Comparison of ENCODE assay signal across 19 cellular contexts in genomic region chr18:73979742-73980141, GRCh38.
DNase-seq lines count a peak whose midpoint lies in the region; ATAC-seq, FAIRE-seq and TF ChIP-seq lines count a peak whose summit lies in the region.
"Had no signal": no experiment of that assay in that cellular context is flagged by ENCODE, and none has a peak within 500 bp of the region (broad histone marks: within the 10 kb centered on the region; RNA-seq: fewer than 3 reads in every experiment).

No MANE protein-coding gene starts in this region.

- POLR2A ChIA-PET in AG04449 (lab: Yijun Ruan, JAX) (no interaction called here), IMR-90 (lab: Charles Lee; ENCODE audit: unreplicated experiment) (no interaction called here)
- POLR2A ChIA-PET in activated CD4-positive, alpha-beta memory T cell treated with anti-CD3 and anti-CD28 coated beads for 36 hours (lab: Charles Lee) = no interaction called here

- no peak overlapping the region for H2AK9ac ChIP-seq in IMR-90 (replicated peaks; ENCODE audit: low read depth, low read length, poor library complexity)

- H4K20me1 ChIP-seq in IMR-90 (ENCODE audit: insufficient read depth, low read length) (no peaks in the 10 kb centered on the region), astrocyte (ENCODE audit: insufficient read depth, low read length) (no peaks in the 10 kb centered on the region)

- no peak overlapping the region for H2AFZ ChIP-seq in IMR-90 (replicated peaks; ENCODE audit: low read length, poor library complexity)
- H2AFZ ChIP-seq in astrocyte (ENCODE audit: low read depth, low read length) = no peak overlapping the region

- peak; percentile 34 for DNase-seq in AG04449 (ENCODE audit: low read depth, low spot score)
- DNase-seq in IMR-90 = peak; percentile 84
- peak; percentile 71 for DNase-seq in astrocyte (ENCODE audit: low read depth)
- DNase-seq in fibroblast of the aortic adventitia (ENCODE audit: low read depth) = peak; percentile 24
- no peak for DNase-seq in DMS 273 treated with DMSO at 0.1 percent for 48 hours (lab: John Stamatoyannopoulos, UW)
- no peak for DNase-seq in activated CD4-positive, alpha-beta memory T cell treated with anti-CD3 and anti-CD28 coated beads for 36 hours
- no peak for DNase-seq in middle frontal gyrus (ENCODE audit: extremely low spot score, low spot score)
- no peak for DNase-seq in activated CD4-positive, alpha-beta T cell treated with anti-CD3 and anti-CD28 coated beads for 4 hours
- DNase-seq: activated CD4-positive, alpha-beta T cell treated with anti-CD3 and anti-CD28 coated beads for 1 hour; activated CD8-positive, alpha-beta memory T cell treated with anti-CD3 and anti-CD28 coated beads, Interleukin-2, amount 50 U/mL, for 48 hours; activated naive CD4-positive, alpha-beta T cell treated with anti-CD3 and anti-CD28 coated beads, Interleukin-2, amount 10 ng/mL, durations not matched to agents 7 days and 5 days; NCI-H2107; stimulated activated naive B cell treated with anti-CD40 and anti-IgM and Interleukin-4, amounts not matched to agents 10 μg/mL and 1 μg/mL and 100 μg/mL, for 72 hours had no signal

- no peak overlapping the region for H2BK15ac ChIP-seq in IMR-90 (ENCODE audit: low read depth, low read length)

- no peak overlapping the region for H3K4me3 Mint-ChIP-seq in astrocyte (ENCODE audit: unreplicated experiment)
- H3K4me3 Mint-ChIP-seq in activated CD4-positive, alpha-beta memory T cell treated with anti-CD3 and anti-CD28 coated beads for 36 hours = no peak overlapping the region
- H3K4me3 Mint-ChIP-seq: activated naive CD4-positive, alpha-beta T cell treated with anti-CD3 and anti-CD28 coated beads, Interleukin-2, amount 10 ng/mL, durations not matched to agents 7 days and 5 days; endodermal cell; stimulated activated naive B cell treated with anti-CD40 and anti-IgM and Interleukin-4, amounts not matched to agents 10 μg/mL and 1 μg/mL and 100 μg/mL, for 72 hours had no signal

- H3K27ac Mint-ChIP-seq in astrocyte (ENCODE audit: unreplicated experiment) = no peak overlapping the region
- H3K27ac Mint-ChIP-seq in activated CD4-positive, alpha-beta memory T cell treated with anti-CD3 and anti-CD28 coated beads for 36 hours = no peak overlapping the region
- H3K27ac Mint-ChIP-seq: endodermal cell; stimulated activated naive B cell treated with anti-CD40 and anti-IgM and Interleukin-4, amounts not matched to agents 10 μg/mL and 1 μg/mL and 100 μg/mL, for 72 hours had no signal

- no peak overlapping the region for H2BK120ac ChIP-seq in IMR-90 (ENCODE audit: low read depth, low read length)

- BruUV-seq in IMR-90 (replicated peaks; lab: Mats Ljungman, UMichigan) = no TSS peak

- dilution Hi-C loops in IMR-90 (cut with HindIII; ENCODE audit: low sequenced_read_pairs, unreplicated experiment) = no loop called here

- H3K9me3 ChIP-seq in IMR-90 (ENCODE audit: control insufficient read depth, insufficient read depth, low read length) (no peaks in the 10 kb centered on the region), astrocyte (ENCODE audit: insufficient read depth, low read depth, low read length) (no peaks in the 10 kb centered on the region)
- H3K9me3 ChIP-seq: A549, Caco-2, mucosa of descending colon had no signal

- H3K36me3 ChIP-seq in IMR-90 (ENCODE audit: control insufficient read depth, insufficient read depth, low read length) (no peaks in the 10 kb centered on the region), astrocyte (ENCODE audit: insufficient read depth, low read length) (no peaks in the 10 kb centered on the region)

- TF ChIP-seq CTCF in AG04449 (IDR thresholded peaks at IDR 0.05; ENCODE audit: insufficient read depth, low read length, missing control alignments) (no peak), IMR-90 (conservative IDR thresholded peaks at IDR 0.05; ENCODE audit: low read depth, low read length) (no peak), astrocyte (IDR thresholded peaks at IDR 0.05; ENCODE audit: insufficient read depth, low read depth, low read length) (no peak), fibroblast of the aortic adventitia (IDR thresholded peaks at IDR 0.05; ENCODE audit: insufficient read depth, low read length) (no peak)

- H3K14ac ChIP-seq in IMR-90 (replicated peaks; ENCODE audit: low read depth, low read length) = no peak overlapping the region

- H4K91ac ChIP-seq in IMR-90 (ENCODE audit: insufficient read depth, low read depth, low read length) = no peak overlapping the region

- in situ Hi-C loops in IMR-90 (cut with MboI; ENCODE audit: low sequenced_read_pairs) = no loop called here

- no peaks in the 10 kb centered on the region for H3K79me2 ChIP-seq in astrocyte (ENCODE audit: insufficient read depth, low read length)

- H3K9me3 Mint-ChIP-seq in astrocyte (ENCODE audit: unreplicated experiment) = peaks cover 2% of the 10 kb centered on the region
- no peaks in the 10 kb centered on the region for H3K9me3 Mint-ChIP-seq in activated CD4-positive, alpha-beta memory T cell treated with anti-CD3 and anti-CD28 coated beads for 36 hours
- H3K9me3 Mint-ChIP-seq: activated naive CD4-positive, alpha-beta T cell treated with anti-CD3 and anti-CD28 coated beads, Interleukin-2, amount 10 ng/mL, durations not matched to agents 7 days and 5 days; endodermal cell; stimulated activated naive B cell treated with anti-CD40 and anti-IgM and Interleukin-4, amounts not matched to agents 10 μg/mL and 1 μg/mL and 100 μg/mL, for 72 hours had no signal

- intact Hi-C loops in IMR-90 (cut with micrococcal nuclease) = loop anchor here (1.0 to 10.0 kb wide), 2 partner anchors 275 to 1217 kb away; no protein-coding TSS in a partner anchor
- intact Hi-C loops in activated CD4-positive, alpha-beta memory T cell treated with anti-CD3 and anti-CD28 coated beads for 36 hours (cut with micrococcal nuclease) = no loop called here

- H3K4me3 ChIP-seq in AG04449 (ENCODE audit: low read depth, low read length) = no peak overlapping the region
- H3K4me3 ChIP-seq in IMR-90 (ENCODE audit: insufficient read depth, low read depth, low read length) = no peak overlapping the region
- H3K4me3 ChIP-seq in astrocyte (ENCODE audit: insufficient read depth, low read depth, low read length) = no peak overlapping the region
- H3K4me3 ChIP-seq in fibroblast of the aortic adventitia (ENCODE audit: low read depth, low read length) = no peak overlapping the region
- H3K4me3 ChIP-seq: A549, mucosa of descending colon, skin epidermis had no signal

- FAIRE-seq in astrocyte (lab: Jason Lieb, UNC) = no peak
- FAIRE-seq: A549, keratinocyte had no signal

- H3K4me1 Mint-ChIP-seq in astrocyte (ENCODE audit: low read depth, unreplicated experiment) = peaks cover 23% of the 10 kb centered on the region
- H3K4me1 Mint-ChIP-seq in activated CD4-positive, alpha-beta memory T cell treated with anti-CD3 and anti-CD28 coated beads for 36 hours (ENCODE audit: low read depth) = no peaks in the 10 kb centered on the region
- H3K4me1 Mint-ChIP-seq: endodermal cell had no signal

- no peaks in the 10 kb centered on the region for H3K79me1 ChIP-seq in IMR-90 (ENCODE audit: low read depth in 1 of 2, low read length in 2 of 2)

- H3K36me3 Mint-ChIP-seq in astrocyte (ENCODE audit: low read depth, unreplicated experiment) = no peaks in the 10 kb centered on the region
- no peaks in the 10 kb centered on the region for H3K36me3 Mint-ChIP-seq in activated CD4-positive, alpha-beta memory T cell treated with anti-CD3 and anti-CD28 coated beads for 36 hours
- H3K36me3 Mint-ChIP-seq: activated naive CD4-positive, alpha-beta T cell treated with anti-CD3 and anti-CD28 coated beads, Interleukin-2, amount 10 ng/mL, durations not matched to agents 7 days and 5 days; stimulated activated naive B cell treated with anti-CD40 and anti-IgM and Interleukin-4, amounts not matched to agents 10 μg/mL and 1 μg/mL and 100 μg/mL, for 72 hours had no signal

- WGBS in IMR-90 (ENCODE audit: extremely low coverage in 2 of 2, insufficient read length in 1 of 2), 2 experiments = 67% methylated on average over 1 of the region's 2 CpGs; no CpG with 5 or more reads in 1 of the 2 experiments

- CTCF ChIA-PET in AG04449 (lab: Yijun Ruan, JAX) = interaction anchor here (0.9 to 1.8 kb wide), 4 partner anchors 8 to 18 kb away, joined by 4 to 7 read pairs (median 4); no protein-coding TSS in a partner anchor
- CTCF ChIA-PET in IMR-90 (lab: Yijun Ruan, JAX) = interaction anchor here (0.7 to 1.1 kb wide), 3 partner anchors 10 to 62 kb away, joined by 3 to 5 read pairs (median 3); no protein-coding TSS in a partner anchor
- CTCF ChIA-PET in activated CD4-positive, alpha-beta memory T cell treated with anti-CD3 and anti-CD28 coated beads for 36 hours (lab: Charles Lee) = no interaction called here

- peak overlapping the region; percentile 29; the same call in 1 of the 2 replicates for H2AK5ac ChIP-seq in IMR-90 (ENCODE audit: low read depth, low read length)

- no peak for TF ChIP-seq RAD21 in IMR-90 (IDR thresholded peaks at IDR 0.05; ENCODE audit: low read length)

- H3K27me3 Mint-ChIP-seq in astrocyte (ENCODE audit: low read depth, unreplicated experiment) = peaks cover 2% of the 10 kb centered on the region
- H3K27me3 Mint-ChIP-seq in activated CD4-positive, alpha-beta memory T cell treated with anti-CD3 and anti-CD28 coated beads for 36 hours = no peaks in the 10 kb centered on the region

- H3K4me1 ChIP-seq in IMR-90 (ENCODE audit: control insufficient read depth, insufficient read depth, low read length) = peaks cover 2% of the 10 kb centered on the region; the same call in 1 of the 2 replicates
- peaks cover 16% of the 10 kb centered on the region for H3K4me1 ChIP-seq in astrocyte (ENCODE audit: insufficient read depth, low read length)
- H3K4me1 ChIP-seq: A549, Caco-2 had no signal

- no peaks in the 10 kb centered on the region for H3K27me3 ChIP-seq in IMR-90 (ENCODE audit: control insufficient read depth, insufficient read depth, low read length)
- H3K27me3 ChIP-seq in astrocyte (ENCODE audit: insufficient read depth, low read length) = no peaks in the 10 kb centered on the region

- H3K56ac ChIP-seq in IMR-90 (ENCODE audit: extremely low read depth, insufficient read depth, low read length) = no peak overlapping the region

- H2BK20ac ChIP-seq in IMR-90 (ENCODE audit: low read depth, low read length) = peak overlapping the region; percentile 81; the same call in 1 of the 2 replicates

- H3K4ac ChIP-seq in IMR-90 (ENCODE audit: low read depth, low read length) = peak overlapping the region; percentile 14; the same call in 1 of the 2 replicates

- H3K27ac ChIP-seq in IMR-90 (ENCODE audit: insufficient read depth, low read length) = no peak overlapping the region
- H3K27ac ChIP-seq in astrocyte (ENCODE audit: low read depth, low read length) = no peak overlapping the region
- H3K27ac ChIP-seq: A549, skin epidermis had no signal

- no peak overlapping the region for H3K4me2 ChIP-seq in IMR-90 (ENCODE audit: low read depth, low read length)
- H3K4me2 ChIP-seq in astrocyte (ENCODE audit: low read length) = peak overlapping the region; percentile 24
- H3K4me2 ChIP-seq: A549 had no signal

- peaks cover 2% of the 10 kb centered on the region; the same call in 1 of the 2 replicates for H3K9me1 ChIP-seq in IMR-90 (ENCODE audit: insufficient read depth, low read length)

- peak overlapping the region; percentile 57; the same call in 1 of the 2 replicates for H3K18ac ChIP-seq in IMR-90 (ENCODE audit: low read depth, low read length)

- H3K9ac ChIP-seq in IMR-90 (ENCODE audit: low read depth, low read length) = no peak overlapping the region
- no peak overlapping the region for H3K9ac ChIP-seq in astrocyte (ENCODE audit: low read length)

- peak overlapping the region; percentile 40 for H2BK5ac ChIP-seq in IMR-90 (ENCODE audit: low read depth, low read length, poor library complexity, severe bottlenecking)

- TF ChIP-seq POLR2A in IMR-90 (IDR thresholded peaks at IDR 0.05; ENCODE audit: low read depth, low read length) = no peak

- peak overlapping the region in 1 of 2 experiments; percentile 11; a peak in 1 of 4 replicates for H4K8ac ChIP-seq in IMR-90 (ENCODE audit: low read depth in 2 of 2, low read length in 2 of 2)

- no peak overlapping the region for H4K5ac ChIP-seq in IMR-90 (ENCODE audit: low read depth, low read length)

- H3K23ac ChIP-seq in IMR-90 (ENCODE audit: low read depth, low read length) = no peak overlapping the region

- ATAC-seq in IMR-90 (ENCODE audit: low read depth) = peak; percentile 87
- ATAC-seq: mucosa of descending colon; stimulated activated naive B cell treated with anti-CD40 and anti-IgM and Interleukin-4, amounts not matched to agents 10 μg/mL and 1 μg/mL and 100 μg/mL, for 72 hours had no signal

Comparison
In these comparisons a context has a peak if more than half of its experiments do, and no peak if none do; other contexts are left out.
1. DNase-seq: peak in AG04449 (single experiment), IMR-90 (single experiment), astrocyte (single experiment) and fibroblast of the aortic adventitia (single experiment); none in DMS 273 treated with DMSO at 0.1 percent for 48 hours (single experiment), activated CD4-positive, alpha-beta memory T cell treated with anti-CD3 and anti-CD28 coated beads for 36 hours (single experiment), middle frontal gyrus (single experiment) and activated CD4-positive, alpha-beta T cell treated with anti-CD3 and anti-CD28 coated beads for 4 hours (0 of 2).